In genomic region chr5:116858705-116859333, GRCh38 we compare ENCODE assay signal across 25 cellular contexts.
DNase-seq lines count a peak whose midpoint lies in the region; ATAC-seq, FAIRE-seq and TF ChIP-seq lines count a peak whose summit lies in the region.
"Had no signal": no experiment of that assay in that cellular context is flagged by ENCODE, and none has a peak within 500 bp of the region (broad histone marks: within the 10 kb centered on the region; RNA-seq: fewer than 3 reads in every experiment).

No MANE protein-coding gene starts in this region.

- H3K9me3 Mint-ChIP-seq in nephron = no peaks in the 10 kb centered on the region
- H3K9me3 Mint-ChIP-seq in activated naive CD8-positive, alpha-beta T cell treated with anti-CD3 and anti-CD28 coated beads, Interleukin-2, amount 50 U/mL, for 24 hours = no peaks in the 10 kb centered on the region

- H3K79me1 ChIP-seq in H1 (ENCODE audit: low read depth, low read length) = no peaks in the 10 kb centered on the region

- H3K4me3 ChIP-seq in HepG2 (replicated peaks in 1 of 3; ENCODE audit: insufficient read depth in 1 of 3, low read depth in 2 of 3, low read length in 3 of 3) (no peak overlapping the region), right lobe of liver (no peak overlapping the region), H1 (ENCODE audit: extremely low read depth in 1 of 4, insufficient read depth in 2 of 4, low read depth in 3 of 4, low read length in 4 of 4) (no peak overlapping the region)

- CTCF ChIA-PET in HepG2 (lab: Yijun Ruan, JAX; ENCODE audit: low intra/inter-chr PET ratio, low total read pairs) = no interaction called here
- CTCF ChIA-PET in H1 (lab: Charles Lee; ENCODE audit: partially characterized antibody) = interaction anchor here (0.6 kb wide), 1 partner anchor 18 kb away, joined by 3 read pairs; no protein-coding TSS in a partner anchor

- peak overlapping the region; percentile 65 for H3K4ac ChIP-seq in H1 (replicated peaks; ENCODE audit: insufficient read length, low read depth, low read length)

- no peaks in the 10 kb centered on the region for H3K79me2 ChIP-seq in HepG2 (ENCODE audit: insufficient read depth, low read length)
- H3K79me2 ChIP-seq in H1 (ENCODE audit: control insufficient read depth in 1 of 2, insufficient read depth in 2 of 2, low read length in 2 of 2) = no peaks in the 10 kb centered on the region

- H3K9ac ChIP-seq in HepG2 (ENCODE audit: insufficient read depth, low read depth, low read length) = peak overlapping the region; percentile 30; the same call in 1 of the 2 replicates
- H3K9ac ChIP-seq in H1 (replicated peaks in 1 of 4; ENCODE audit: extremely low read depth in 1 of 4, low read depth in 3 of 4, low read length in 3 of 4) = no peak overlapping the region

- 0 out of 2 replicates have a peak overlapping the region, but pooled peaks have one; percentile 19 for H2AK5ac ChIP-seq in H1 (ENCODE audit: low read depth, low read length)

- no peaks in the 10 kb centered on the region; the same call in 1 of the 2 replicates for H3K23me2 ChIP-seq in H1 (ENCODE audit: low read depth, low read length)

- H3K14ac ChIP-seq in H1 (ENCODE audit: insufficient read length) = no peak overlapping the region

- TF ChIP-seq EP300 in HepG2 (IDR thresholded peaks at IDR 0.05; ENCODE audit: low read depth in 2 of 2, low read length in 2 of 2) = peak in 1 of 2 experiments; percentile 80; a peak in 2 of 4 replicates
- peak; percentile 86 for TF ChIP-seq EP300 in HepG2 (CRISPR knock-in tag; IDR thresholded peaks at IDR 0.05; ENCODE audit: borderline replicate concordance)
- no peak for TF ChIP-seq EP300 in H1 (IDR thresholded peaks at IDR 0.05; ENCODE audit: borderline replicate concordance in 1 of 2, low read depth in 2 of 2, low read length in 2 of 2)

- H3K4me1 Mint-ChIP-seq in nephron = peaks cover 41% of the 10 kb centered on the region
- H3K4me1 Mint-ChIP-seq in activated naive CD8-positive, alpha-beta T cell treated with anti-CD3 and anti-CD28 coated beads, Interleukin-2, amount 50 U/mL, for 24 hours = no peaks in the 10 kb centered on the region
- H3K4me1 Mint-ChIP-seq: B cell; CD4-positive, CD25-positive, alpha-beta regulatory T cell had no signal

- no peak for ATAC-seq in HepG2
- ATAC-seq in right lobe of liver = no peak
- ATAC-seq in activated naive CD8-positive, alpha-beta T cell treated with anti-CD3 and anti-CD28 coated beads, Interleukin-2, amount 50 U/mL, for 24 hours = no peak
- ATAC-seq: PC-3 had no signal

- H2BK15ac ChIP-seq in H1 (ENCODE audit: low read length) = no peak overlapping the region

- H3K56ac ChIP-seq in H1 (replicated peaks; ENCODE audit: insufficient read length, low read depth, low read length) = no peak overlapping the region

- H2AFZ ChIP-seq in HepG2 (ENCODE audit: low read length) = no peak overlapping the region
- H2AFZ ChIP-seq in H1 (ENCODE audit: low read length) = peak overlapping the region; percentile 72

- 31% methylated on average over 4 of the region's 4 CpGs for WGBS in HepG2 (ENCODE audit: low lambda C conversion rate)
- WGBS in right lobe of liver (ENCODE audit: insufficient coverage, low coverage, low lambda C conversion rate, missing lambda C conversion rate) = 65% methylated on average over 4 of the region's 4 CpGs
- 94 to 100% methylated on average over 1 to 4 of the region's 4 CpGs for WGBS in H1 (ENCODE audit: extremely low coverage in 1 of 2, insufficient coverage in 1 of 2, insufficient read length in 1 of 2, insufficient replicate concordance in 2 of 2, low coverage in 1 of 2, low lambda C conversion rate in 2 of 2, missing lambda C conversion rate in 1 of 2), 2 experiments

- peaks cover 3% of the 10 kb centered on the region for H3K27me3 Mint-ChIP-seq in nephron (ENCODE audit: low read depth)
- H3K27me3 Mint-ChIP-seq in activated naive CD8-positive, alpha-beta T cell treated with anti-CD3 and anti-CD28 coated beads, Interleukin-2, amount 50 U/mL, for 24 hours = peaks cover 1% of the 10 kb centered on the region
- H3K27me3 Mint-ChIP-seq: CD4-positive, CD25-positive, alpha-beta regulatory T cell had no signal

- peak; percentile 18 for FAIRE-seq in HepG2 (lab: Jason Lieb, UNC)
- peak; percentile 19 for FAIRE-seq in H1 (lab: Jason Lieb, UNC)
- FAIRE-seq: GM12891 had no signal

- DNase-seq in HepG2 (ENCODE audit: low spot score) (peak; percentile 90), right lobe of liver (no peak), H1 (ENCODE audit: low read depth in 1 of 2, low spot score in 2 of 2) (no peak), NCI-H1092 treated with DMSO at 0.1 percent for 48 hours (lab: John Stamatoyannopoulos, UW) (no peak), NCI-H446 (lab: John Stamatoyannopoulos, UW) (no peak), glomerular visceral epithelial cell (ENCODE audit: extremely low spot score) (no peak)
- DNase-seq in activated naive CD8-positive, alpha-beta T cell treated with anti-CD3 and anti-CD28 coated beads, Interleukin-2, amount 50 U/mL, for 24 hours = no peak
- DNase-seq: CD4-positive, CD25-positive, alpha-beta regulatory T cell; DMS153; H7; HFFc6; KG1; MV-4-11; NCI-H1417; NCI-H187; NCI-H2227 treated with DMSO at 0.1 percent for 48 hours; NCI-H524; NCI-H82; PC-3; RPMI8226; SIG-M5 had no signal

- H2BK20ac ChIP-seq in H1 (ENCODE audit: low read length) = peak overlapping the region; percentile 91

- H3K27me3 ChIP-seq in HepG2 (ENCODE audit: control insufficient read depth in 1 of 2, insufficient read depth in 2 of 2, low read length in 2 of 2) = no peaks in the 10 kb centered on the region
- H3K27me3 ChIP-seq in right lobe of liver = no peaks in the 10 kb centered on the region
- H3K27me3 ChIP-seq in H1 (replicated peaks in 1 of 4; ENCODE audit: control insufficient read depth in 3 of 4, extremely low read depth in 1 of 4, insufficient read depth in 3 of 4, low read length in 3 of 4) = no peaks in the 10 kb centered on the region

- no peaks in the 10 kb centered on the region for H3K36me3 ChIP-seq in HepG2 (replicated peaks in 1 of 2; ENCODE audit: control insufficient read depth in 1 of 2, insufficient read depth in 2 of 2, low read length in 2 of 2)
- H3K36me3 ChIP-seq in right lobe of liver = no peaks in the 10 kb centered on the region
- no peaks in the 10 kb centered on the region for H3K36me3 ChIP-seq in H1 (ENCODE audit: control insufficient read depth in 2 of 4, insufficient read depth in 4 of 4, low read length in 3 of 4)

- H4K5ac ChIP-seq in H1 (ENCODE audit: insufficient read length, low read depth, low read length) = no peak overlapping the region

- in situ Hi-C loops in HepG2 (cut with HindIII; ENCODE audit: extremely low pct_ligation_motif_present, low pct_unique_long_range_greater_than_20kb) = no loop called here

- peak overlapping the region; percentile 58; the same call in 1 of the 2 replicates for H2BK5ac ChIP-seq in H1 (ENCODE audit: low read depth, low read length)

- no peak for TF ChIP-seq CTCF in HepG2 (CRISPR knock-in tag; IDR thresholded peaks at IDR 0.05)
- TF ChIP-seq CTCF in right lobe of liver (IDR thresholded peaks at IDR 0.05) = no peak
- no peak for TF ChIP-seq CTCF in H1 (IDR thresholded peaks at IDR 0.05; ENCODE audit: control extremely low read depth in 1 of 3, insufficient read depth in 1 of 3, low read depth in 1 of 3, low read length in 3 of 3)
- no peak for TF ChIP-seq CTCF in nephron (IDR thresholded peaks at IDR 0.05; ENCODE audit: unreplicated experiment in 3 of 3)

- H3K4me2 ChIP-seq in HepG2 (ENCODE audit: low read depth, low read length) = peak overlapping the region; percentile 38
- H3K4me2 ChIP-seq in H1 (ENCODE audit: insufficient read depth in 1 of 2, low read depth in 2 of 2, low read length in 2 of 2) = no peak overlapping the region

- H3K9me3 ChIP-seq in HepG2 (ENCODE audit: low read length) (no peaks in the 10 kb centered on the region), right lobe of liver (no peaks in the 10 kb centered on the region), H1 (ENCODE audit: insufficient read depth in 2 of 2, low read depth in 1 of 2, low read length in 1 of 2) (no peaks in the 10 kb centered on the region)

- POLR2A ChIA-PET in HepG2 (lab: Yijun Ruan, JAX) (no interaction called here), H1 (lab: Charles Lee; ENCODE audit: partially characterized antibody) (no interaction called here)

- peak overlapping the region; percentile 49 for H3K27ac ChIP-seq in HepG2 (ENCODE audit: extremely low read length, insufficient read depth, low read length)
- H3K27ac ChIP-seq in right lobe of liver = no peak overlapping the region
- no peak overlapping the region for H3K27ac ChIP-seq in H1 (ENCODE audit: low read depth, low read length)
- H3K27ac ChIP-seq: 22Rv1 had no signal

- BruUV-seq in HepG2 (replicated peaks; lab: Mats Ljungman, UMichigan) = no TSS peak

- no peak overlapping the region for H3K23ac ChIP-seq in H1 (ENCODE audit: insufficient read length)

- H4K8ac ChIP-seq in H1 (ENCODE audit: extremely low read depth, insufficient read depth, low read length) = no peak overlapping the region

- H2BK12ac ChIP-seq in H1 (ENCODE audit: low read depth, low read length) = peak overlapping the region; percentile 91

- intact Hi-C loops in HepG2 (cut with micrococcal nuclease; ENCODE audit: unreplicated experiment) (no loop called here), right lobe of liver (cut with DNase I) (no loop called here)

- H3K4me1 ChIP-seq in HepG2 (ENCODE audit: insufficient read depth, low read length) (peaks cover 66% of the 10 kb centered on the region), right lobe of liver (no peaks in the 10 kb centered on the region), H1 (replicated peaks in 1 of 4; ENCODE audit: control insufficient read depth in 3 of 4, insufficient read depth in 4 of 4, low read length in 3 of 4) (peaks cover 6 to 20% (median 12%) of the 10 kb centered on the region in 4 experiments)

- peak overlapping the region; percentile 16 for H2BK120ac ChIP-seq in H1 (replicated peaks; ENCODE audit: low read depth, low read length)

- H4K91ac ChIP-seq in H1 (replicated peaks; ENCODE audit: insufficient read length, low read length) = no peak overlapping the region

- H3K36me3 Mint-ChIP-seq in nephron (ENCODE audit: low read depth) = no peaks in the 10 kb centered on the region
- H3K36me3 Mint-ChIP-seq in activated naive CD8-positive, alpha-beta T cell treated with anti-CD3 and anti-CD28 coated beads, Interleukin-2, amount 50 U/mL, for 24 hours (ENCODE audit: low read depth) = no peaks in the 10 kb centered on the region
- H3K36me3 Mint-ChIP-seq: CD4-positive, CD25-positive, alpha-beta regulatory T cell had no signal

- peak overlapping the region; percentile 0 to 14 (median 3) for H3K27ac Mint-ChIP-seq in nephron
- H3K27ac Mint-ChIP-seq in activated naive CD8-positive, alpha-beta T cell treated with anti-CD3 and anti-CD28 coated beads, Interleukin-2, amount 50 U/mL, for 24 hours = no peak overlapping the region
- H3K27ac Mint-ChIP-seq: B cell; CD4-positive, CD25-positive, alpha-beta regulatory T cell; HFFc6 had no signal

- TF ChIP-seq RAD21 in HepG2 (CRISPR knock-in tag; IDR thresholded peaks at IDR 0.05) = no peak
- no peak for TF ChIP-seq RAD21 in H1 (IDR thresholded peaks at IDR 0.05 in 1 of 2, conservative IDR thresholded peaks at IDR 0.05 in 1 of 2; ENCODE audit: low read depth in 2 of 2, low read length in 2 of 2)

- H3K18ac ChIP-seq in H1 (ENCODE audit: extremely low read depth, low read length) = peak overlapping the region; percentile 53; the same call in 1 of the 2 replicates

- H4K20me1 ChIP-seq in HepG2 (ENCODE audit: insufficient read depth, low read length) = no peaks in the 10 kb centered on the region
- H4K20me1 ChIP-seq in H1 (replicated peaks in 1 of 2; ENCODE audit: control insufficient read depth in 1 of 2, insufficient read depth in 2 of 2, low read length in 2 of 2) = no peaks in the 10 kb centered on the region

- no peak for TF ChIP-seq POLR2A in HepG2 (IDR thresholded peaks at IDR 0.05; ENCODE audit: insufficient read depth in 1 of 2, low read depth in 2 of 2, low read length in 2 of 2)
- TF ChIP-seq POLR2A in right lobe of liver (IDR thresholded peaks at IDR 0.05) = no peak
- no peak for TF ChIP-seq POLR2A in H1 (IDR thresholded peaks at IDR 0.05; ENCODE audit: control extremely low read depth in 1 of 2, low read depth in 2 of 2, low read length in 2 of 2)

- H3K4me3 Mint-ChIP-seq in nephron = no peak overlapping the region
- no peak overlapping the region for H3K4me3 Mint-ChIP-seq in activated naive CD8-positive, alpha-beta T cell treated with anti-CD3 and anti-CD28 coated beads, Interleukin-2, amount 50 U/mL, for 24 hours
- H3K4me3 Mint-ChIP-seq: B cell; CD4-positive, CD25-positive, alpha-beta regulatory T cell; HFFc6 had no signal

Comparison
In these comparisons a context has a peak if more than half of its experiments do, and no peak if none do; other contexts are left out.
1. Of the 41 proteins assayed by ChIP-seq in both HepG2 and H1: peak only in HepG2: ATF2, ATF3, CREB1, EP300, HDAC2 and RXRA; only in H1: none; in both: none; in neither: 35.